ENCODE assay signal across 7 cellular contexts in the genomic region with DNA sequence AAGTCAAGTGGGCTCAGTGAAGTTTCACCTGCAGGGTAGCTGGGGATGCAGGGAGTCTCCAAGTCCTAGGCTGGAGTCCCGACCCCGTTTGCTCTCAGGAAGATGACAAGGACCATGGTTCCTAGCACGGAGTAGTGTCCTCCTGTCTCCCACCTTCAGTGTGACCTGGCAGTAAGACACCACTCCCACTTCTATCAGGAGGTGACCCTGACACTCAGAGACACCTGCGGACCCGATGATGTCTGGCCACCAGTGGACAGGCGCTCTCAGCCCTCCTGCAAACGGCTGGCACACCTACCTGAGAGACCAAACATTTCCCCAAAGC. TPM values are rescaled to one million over a fixed set of nuclear protein-coding genes. Genes with fewer than 3 reads are reported as not detected.
DNase-seq lines count a peak whose midpoint lies in the region; ATAC-seq and TF ChIP-seq lines count a peak whose summit lies in the region.

No MANE protein-coding gene starts in this region.

- DNase-seq in H9, result no peak
- DNase-seq in SK-N-MC (ENCODE audit: low read depth, low spot score), result no peak
- no peak for DNase-seq in fibroblast of pulmonary artery (ENCODE audit: low read depth)
- no peak for DNase-seq in skeletal muscle cell (ENCODE audit: low read depth)
- DNase-seq in NCI-H345 (lab: John Stamatoyannopoulos, UW), result no peak
- no peak for DNase-seq in cerebellar nuclear complex (lab: John Stamatoyannopoulos, UW)

- H4K20me1 ChIP-seq in H9 (ENCODE audit: control insufficient read depth, insufficient read depth, insufficient read length), result no peaks in the 10 kb centered on the region

- no peak overlapping the region for H2AFZ ChIP-seq in H9 (ENCODE audit: low read length)

- no peak overlapping the region for H4K91ac ChIP-seq in H9 (ENCODE audit: insufficient read length, low read depth, low read length)

- H2BK15ac ChIP-seq in H9 (ENCODE audit: low read depth, low read length), result no peak overlapping the region

- WGBS in H9 (ENCODE audit: extremely low coverage, insufficient read length, low lambda C conversion rate), result no CpG with 5 or more reads among the region's 7 CpGs

- H2BK12ac ChIP-seq in H9 (ENCODE audit: insufficient read length, low read depth, low read length), result no peak overlapping the region

- no peak overlapping the region for H3K14ac ChIP-seq in H9 (ENCODE audit: insufficient read depth, low read length)

- no peaks in the 10 kb centered on the region for H3K27me3 ChIP-seq in H9 (ENCODE audit: insufficient read depth, low read length)

- H3K79me1 ChIP-seq in H9 (ENCODE audit: insufficient read depth, low read depth, low read length, poor library complexity, severe bottlenecking), result no peaks in the 10 kb centered on the region

- H3K27ac ChIP-seq in H9 (ENCODE audit: insufficient read length, low read depth, low read length) (no peak overlapping the region), SK-N-MC (no peak overlapping the region)

- no peak overlapping the region for H3K18ac ChIP-seq in H9 (ENCODE audit: insufficient read length, low read depth, low read length)

- peaks cover 11% of the 10 kb centered on the region for H3K23me2 ChIP-seq in H9 (ENCODE audit: insufficient read length, low read depth, low read length, poor library complexity, severe bottlenecking)

- ATAC-seq in GM19035 (IDR thresholded peaks at IDR 0.05; ENCODE audit: unreplicated experiment), result no peak

- H3K4ac ChIP-seq in H9 (ENCODE audit: low read depth, low read length), result no peak overlapping the region

- H3K9me3 ChIP-seq in H9 (ENCODE audit: control insufficient read depth, low read depth, low read length), result no peaks in the 10 kb centered on the region
- H3K9me3 ChIP-seq in SK-N-MC (ENCODE audit: low read depth, low read length), result no peaks in the 10 kb centered on the region

- no peaks in the 10 kb centered on the region; the same call in 1 of the 2 replicates for H3K79me2 ChIP-seq in H9 (ENCODE audit: insufficient read depth, low read length)

- no peak overlapping the region for H3T11ph ChIP-seq in H9 (ENCODE audit: low read length)

- H2BK120ac ChIP-seq in H9 (ENCODE audit: low read depth, low read length, poor library complexity, severe bottlenecking), result no peak overlapping the region

- H3K9me3 Mint-ChIP-seq in H9, result no peaks in the 10 kb centered on the region

- no peak overlapping the region; a peak in 1 of 7 replicates for H3K27ac Mint-ChIP-seq in H9

- H3K23ac ChIP-seq in H9 (ENCODE audit: insufficient read length, low read depth, low read length), result no peak overlapping the region

- H3K36me3 Mint-ChIP-seq in H9 (ENCODE audit: insufficient read depth in 1 of 3, low read depth in 3 of 3), result peaks cover 18 to 36% (median 33%) of the 10 kb centered on the region in 3 experiments

- H3K4me3 Mint-ChIP-seq in H9, result peak overlapping the region; percentile 91 to 96

- TF ChIP-seq CTCF in H9 (conservative IDR thresholded peaks at IDR 0.05), result no peak
- no peak for TF ChIP-seq CTCF in fibroblast of pulmonary artery (IDR thresholded peaks at IDR 0.05; ENCODE audit: low read length, missing control alignments)

- no peak overlapping the region for H2BK5ac ChIP-seq in H9 (ENCODE audit: insufficient read length, low read length)

- H3K4me1 ChIP-seq in H9 (ENCODE audit: insufficient read depth, low read length), result peaks cover 5% of the 10 kb centered on the region

- H3K36me3 ChIP-seq in SK-N-MC (ENCODE audit: insufficient read depth, low read length), result peaks cover 24% of the 10 kb centered on the region; the same call in 1 of the 2 replicates

- H4K8ac ChIP-seq in H9 (replicated peaks; ENCODE audit: insufficient read length, low read depth, low read length), result no peak overlapping the region

- H2BK20ac ChIP-seq in H9 (ENCODE audit: low read depth, low read length, poor library complexity, severe bottlenecking), result no peak overlapping the region

- H3K27me3 Mint-ChIP-seq in H9 (ENCODE audit: low read depth), result no peaks in the 10 kb centered on the region

- peaks cover 23 to 26% of the 10 kb centered on the region in 2 experiments for H3K4me1 Mint-ChIP-seq in H9

- no peak overlapping the region for H4K5ac ChIP-seq in H9 (ENCODE audit: insufficient read length, low read depth, low read length)

- H3K9ac ChIP-seq in H9 (ENCODE audit: extremely low read depth, insufficient read length, low read length), result peak overlapping the region; percentile 81
- H3K9ac ChIP-seq in SK-N-MC (ENCODE audit: insufficient read length), result peak overlapping the region; percentile 90

- no peak overlapping the region for H2AK5ac ChIP-seq in H9 (ENCODE audit: insufficient read length, low read length)

- peak overlapping the region; percentile 96 for H3K4me3 ChIP-seq in SK-N-MC
- peak overlapping the region; percentile 83 for H3K4me3 ChIP-seq in fibroblast of pulmonary artery (replicated peaks; ENCODE audit: low read depth, low read length)
- H3K4me3 ChIP-seq in skeletal muscle cell (ENCODE audit: low read depth, low read length), result peak overlapping the region; percentile 71

- no peak overlapping the region for H3K56ac ChIP-seq in H9 (ENCODE audit: insufficient read length, low read depth, low read length)

- H3K4me2 ChIP-seq in H9 (ENCODE audit: insufficient read depth, insufficient read length, low read length), result peak overlapping the region; percentile 95

RNA-seq across cellular contexts. Expression of a gene that starts 1.1 kb away (rescaled TPM):
- total RNA-seq in H9 (2021), result 78.5 and 80.5 TPM in 2 replicates

RNA-seq across cellular contexts. Expression of a gene that starts 35.4 kb away (rescaled TPM):
- 138 and 142 TPM in 2 replicates for total RNA-seq in H9 (2021)
